ENCODE assay signal across 11 cellular contexts in the genomic region with DNA sequence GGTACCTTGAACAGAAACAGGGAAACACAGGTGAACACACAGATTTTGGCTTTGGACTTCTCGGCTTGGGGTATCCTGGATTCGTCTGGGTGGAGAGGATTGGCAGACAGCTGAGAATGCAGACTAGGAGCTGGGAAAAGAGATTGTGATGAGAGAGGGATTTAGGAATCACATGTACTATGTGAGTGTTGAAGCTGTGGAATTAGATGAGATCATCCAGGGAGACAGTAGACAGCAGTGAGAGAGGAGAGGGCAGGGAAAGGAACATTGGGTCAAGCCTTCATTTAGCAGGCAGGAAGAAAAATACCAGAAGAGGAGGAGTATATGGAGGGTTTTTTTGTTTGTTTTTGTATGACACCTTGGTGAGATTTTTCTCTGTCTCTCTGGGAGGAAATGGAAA.
DNase-seq lines count a peak whose midpoint lies in the region; ATAC-seq, FAIRE-seq and TF ChIP-seq lines count a peak whose summit lies in the region.
"Had no signal": no experiment of that assay in that cellular context is flagged by ENCODE, and none has a peak within 500 bp of the region (broad histone marks: within the 10 kb centered on the region; RNA-seq: fewer than 3 reads in every experiment).

No MANE protein-coding gene starts in this region.

- peak overlapping the region; percentile 68 for H2AFZ ChIP-seq in osteoblast (ENCODE audit: low read length)

- H3K4me2 ChIP-seq in osteoblast (ENCODE audit: insufficient read depth, low read length), result no peak overlapping the region

- FAIRE-seq in kidney (lab: Jason Lieb, UNC), result no peak

- ATAC-seq in HG02642 (IDR thresholded peaks at IDR 0.05; ENCODE audit: poor library complexity, unreplicated experiment), result no peak

- intact Hi-C loops in kidney (cut with DNase I), result no loop called here

- TF ChIP-seq CTCF in AG10803 (conservative IDR thresholded peaks at IDR 0.05; ENCODE audit: low read length), result no peak
- no peak for TF ChIP-seq CTCF in astrocyte of the spinal cord (IDR thresholded peaks at IDR 0.05; ENCODE audit: low read depth, low read length)
- no peak for TF ChIP-seq CTCF in cardiac muscle cell (IDR thresholded peaks at IDR 0.05; ENCODE audit: low read depth, low read length)
- no peak for TF ChIP-seq CTCF in osteoblast (IDR thresholded peaks at IDR 0.05; ENCODE audit: extremely low read depth, low read depth, low read length)
- TF ChIP-seq CTCF in kidney (IDR thresholded peaks at IDR 0.05; ENCODE audit: borderline replicate concordance, extremely low read depth, insufficient read depth), result no peak

- no peak overlapping the region for H3K4me3 ChIP-seq in AG10803 (ENCODE audit: low read length)
- no peak overlapping the region for H3K4me3 ChIP-seq in astrocyte of the spinal cord (ENCODE audit: low read depth, low read length)
- H3K4me3 ChIP-seq in cardiac muscle cell, result no peak overlapping the region
- H3K4me3 ChIP-seq in osteoblast (ENCODE audit: insufficient read depth, low read length), result no peak overlapping the region
- H3K4me3 ChIP-seq in effector memory CD4-positive, alpha-beta T cell (ENCODE audit: insufficient read depth, low read depth, low read length, poor library complexity, severe bottlenecking), result no peak overlapping the region
- H3K4me3 ChIP-seq in kidney (ENCODE audit: low read length in 2 of 2), result no peak overlapping the region
- H3K4me3 ChIP-seq: colonic mucosa had no signal

- no peaks in the 10 kb centered on the region for H3K79me2 ChIP-seq in osteoblast (ENCODE audit: insufficient read depth, low read length)

- H3K36me3 ChIP-seq in cardiac muscle cell (no peaks in the 10 kb centered on the region), osteoblast (ENCODE audit: insufficient read depth, low read length) (no peaks in the 10 kb centered on the region), kidney (ENCODE audit: control insufficient read depth in 1 of 2, insufficient read depth in 2 of 2, low read length in 2 of 2) (no peaks in the 10 kb centered on the region)
- H3K36me3 ChIP-seq in effector memory CD4-positive, alpha-beta T cell (ENCODE audit: control insufficient read depth, insufficient read depth, low read length), result no peaks in the 10 kb centered on the region
- H3K36me3 ChIP-seq: colonic mucosa had no signal

- H3K27me3 ChIP-seq in cardiac muscle cell (no peaks in the 10 kb centered on the region), osteoblast (ENCODE audit: insufficient read depth, low read length) (no peaks in the 10 kb centered on the region)
- H3K27me3 ChIP-seq in effector memory CD4-positive, alpha-beta T cell (replicated peaks; ENCODE audit: control insufficient read depth, insufficient read depth, low read length, poor library complexity, severe bottlenecking), result no peaks in the 10 kb centered on the region
- H3K27me3 ChIP-seq: colonic mucosa had no signal

- in situ Hi-C loops in astrocyte of the spinal cord (cut with HindIII; ENCODE audit: low sequenced_read_pairs), result no loop called here

- H3K9me3 ChIP-seq in cardiac muscle cell (ENCODE audit: low read depth) (no peaks in the 10 kb centered on the region), osteoblast (ENCODE audit: low read depth, low read length) (no peaks in the 10 kb centered on the region), kidney (ENCODE audit: control insufficient read depth in 1 of 2, low read length in 2 of 2) (no peaks in the 10 kb centered on the region)
- no peaks in the 10 kb centered on the region for H3K9me3 ChIP-seq in effector memory CD4-positive, alpha-beta T cell (ENCODE audit: control insufficient read depth, low read length)
- H3K9me3 ChIP-seq: colonic mucosa had no signal

- DNase-seq in AG10803 (ENCODE audit: low read depth) (peak; percentile 67), astrocyte of the spinal cord (ENCODE audit: low read depth, low spot score) (peak; percentile 87), cardiac muscle cell (ENCODE audit: low read depth in 1 of 2, low spot score in 1 of 2) (peak; percentile 10 to 91), osteoblast (ENCODE audit: insufficient read length, low spot score, missing footprints) (no peak), kidney (no peak)
- no peak for DNase-seq in activated CD8-positive, alpha-beta memory T cell treated with anti-CD3 and anti-CD28 coated beads, Interleukin-2, amount 50 U/mL, for 4 hours
- DNase-seq in effector memory CD4-positive, alpha-beta T cell, result no peak
- DNase-seq: activated T-cell treated with anti-CD3 and anti-CD28 coated beads, Interleukin-2, amount 50 U/mL, for 48 hours; colonic mucosa; retina had no signal

- H3K9ac ChIP-seq in kidney (ENCODE audit: low read length in 2 of 2), result no peak overlapping the region

- H4K20me1 ChIP-seq in osteoblast (ENCODE audit: insufficient read depth, low read length), result no peaks in the 10 kb centered on the region

- H3K27ac ChIP-seq in cardiac muscle cell (no peak overlapping the region), osteoblast (ENCODE audit: low read depth, low read length) (peak overlapping the region; percentile 26), kidney (ENCODE audit: low read depth in 2 of 2, low read length in 2 of 2) (no peak overlapping the region)
- H3K27ac ChIP-seq in effector memory CD4-positive, alpha-beta T cell (ENCODE audit: insufficient read depth, low read length, poor library complexity, severe bottlenecking), result no peak overlapping the region
- H3K27ac ChIP-seq: colonic mucosa had no signal

- H3K4me1 ChIP-seq in cardiac muscle cell (ENCODE audit: low read depth) (no peaks in the 10 kb centered on the region), osteoblast (ENCODE audit: insufficient read depth, low read length) (peaks cover 14% of the 10 kb centered on the region), kidney (ENCODE audit: control insufficient read depth in 1 of 2, insufficient read depth in 1 of 2, low read depth in 1 of 2, low read length in 2 of 2) (no peaks in the 10 kb centered on the region)
- H3K4me1 ChIP-seq in effector memory CD4-positive, alpha-beta T cell (ENCODE audit: control insufficient read depth, insufficient read depth, low read length, poor library complexity, severe bottlenecking), result no peaks in the 10 kb centered on the region
- H3K4me1 ChIP-seq: colonic mucosa had no signal

Comparison
In these comparisons a context has a peak if more than half of its experiments do, and no peak if none do; other contexts are left out.
1. DNase-seq: peak in AG10803 (single experiment), astrocyte of the spinal cord (single experiment) and cardiac muscle cell (2 of 2); none in osteoblast (single experiment), activated CD8-positive, alpha-beta memory T cell treated with anti-CD3 and anti-CD28 coated beads, Interleukin-2, amount 50 U/mL, for 4 hours (single experiment), effector memory CD4-positive, alpha-beta T cell (0 of 3) and kidney (single experiment).